ENCODE assay signal across 13 cellular contexts in genomic region chr6:150857906-150858365, GRCh38. TPM values are rescaled to one million over a fixed set of nuclear protein-coding genes. Genes with fewer than 3 reads are reported as not detected.
DNase-seq lines count a peak whose midpoint lies in the region; ATAC-seq and TF ChIP-seq lines count a peak whose summit lies in the region.
"Had no signal": no experiment of that assay in that cellular context is flagged by ENCODE, and none has a peak within 500 bp of the region (broad histone marks: within the 10 kb centered on the region; RNA-seq: fewer than 3 reads in every experiment).

No MANE protein-coding gene starts in this region.

- H3K9me3 ChIP-seq in HCT116 (ENCODE audit: control insufficient read depth in 1 of 2, insufficient read depth in 1 of 2, low read depth in 1 of 2, low read length in 2 of 2) (no peaks in the 10 kb centered on the region), adrenal gland (replicated peaks in 1 of 3) (no peaks in the 10 kb centered on the region), gastroesophageal sphincter (no peaks in the 10 kb centered on the region)
- H3K9me3 ChIP-seq: suprapubic skin had no signal

- peak overlapping the region; percentile 54 for H3K4me2 ChIP-seq in HCT116 (ENCODE audit: low read length)

- ATAC-seq in HCT116 = peak; percentile 23; the same call in 1 of the 2 replicates
- no peak for ATAC-seq in gastroesophageal sphincter
- ATAC-seq in HG02938 (IDR thresholded peaks at IDR 0.05; ENCODE audit: unreplicated experiment) = no peak
- ATAC-seq: T-cell had no signal

- TF ChIP-seq CTCF in HCT116 (IDR thresholded peaks at IDR 0.05 in 2 of 3, conservative IDR thresholded peaks at IDR 0.05 in 1 of 3; ENCODE audit: borderline replicate concordance in 1 of 3, insufficient read depth in 1 of 3, low read depth in 2 of 3, low read length in 2 of 3) (no peak), adrenal gland (IDR thresholded peaks at IDR 0.05) (no peak), gastroesophageal sphincter (IDR thresholded peaks at IDR 0.05) (no peak)

- no peak for TF ChIP-seq RAD21 in HCT116 (IDR thresholded peaks at IDR 0.05; ENCODE audit: low read depth)

- H3K4me3 ChIP-seq in HCT116 (replicated peaks in 1 of 2; ENCODE audit: low read depth in 1 of 2, low read length in 2 of 2) (peak overlapping the region; percentile 1 to 16; a peak in 2 of 4 replicates), adrenal gland (peak overlapping the region in 1 of 4 donors; percentile 0), gastroesophageal sphincter (no peak overlapping the region), skin epidermis (no peak overlapping the region)
- H3K4me3 ChIP-seq: suprapubic skin had no signal

- peak overlapping the region; percentile 6 for H2AFZ ChIP-seq in HCT116 (ENCODE audit: low read depth, low read length, poor library complexity, severe bottlenecking)

- intact Hi-C loops in HCT116 (cut with micrococcal nuclease) = no loop called here
- intact Hi-C loops in adrenal gland (cut with DNase I) = no loop called here

- no peaks in the 10 kb centered on the region for H3K9me2 ChIP-seq in HCT116 (ENCODE audit: insufficient read depth)

- H3K36me3 ChIP-seq in HCT116 (ENCODE audit: control insufficient read depth in 1 of 2, insufficient read depth in 2 of 2, low read length in 2 of 2) (no peaks in the 10 kb centered on the region), adrenal gland (replicated peaks in 1 of 2) (no peaks in the 10 kb centered on the region), gastroesophageal sphincter (no peaks in the 10 kb centered on the region)
- H3K36me3 ChIP-seq: suprapubic skin had no signal

- H4K20me1 ChIP-seq in HCT116 (ENCODE audit: insufficient read depth) = no peaks in the 10 kb centered on the region

- POLR2A ChIA-PET in HCT116 (lab: Charles Lee) = interaction anchor here (0.7 kb wide), 1 partner anchor 45 kb away, joined by 3 read pairs; no protein-coding TSS in a partner anchor

- H3K4me1 ChIP-seq in HCT116 (ENCODE audit: control insufficient read depth in 1 of 2, insufficient read depth in 2 of 2, low read length in 2 of 2) (peaks cover 24 to 41% of the 10 kb centered on the region in 2 experiments), adrenal gland (replicated peaks in 1 of 2) (peaks cover 18 to 19% of the 10 kb centered on the region in 2 donors), gastroesophageal sphincter (peaks cover 9 to 22% (median 11%) of the 10 kb centered on the region in 3 donors)

- RAD21 ChIA-PET in HCT116 (lab: Charles Lee; ENCODE audit: low non-redundant PET in 1 of 2, low total read pairs in 2 of 2, uncharacterized antibody in 2 of 2, unreplicated experiment in 2 of 2) = no interaction called here

- no peak for TF ChIP-seq EP300 in gastroesophageal sphincter (IDR thresholded peaks at IDR 0.05)

- DNase-seq in HCT116 (ENCODE audit: low read depth, low spot score) (no peak), adrenal gland (no peak), NCI-H510A (lab: John Stamatoyannopoulos, UW) (no peak), mesenteric fat pad (ENCODE audit: low spot score) (no peak), NCI-H1048 (lab: John Stamatoyannopoulos, UW) (no peak)
- DNase-seq: activated CD4-positive, alpha-beta T cell treated with anti-CD3 and anti-CD28 coated beads, Interleukin-2, amount 50 U/mL, for 4 hours; NCI-H1092 treated with DMSO at 0.1 percent for 48 hours; NCI-H774; T-cell had no signal

- 49 to 62% (median 58%) methylated on average over 4 of the region's 4 CpGs for WGBS in adrenal gland, 4 donors
- 15 to 40% methylated on average over 3 of the region's 4 CpGs for WGBS in gastroesophageal sphincter (ENCODE audit: low coverage in 1 of 2), 2 donors

- TSS peak; percentile 95 for BruUV-seq in HCT116 (replicated peaks; lab: Mats Ljungman, UMichigan)

- H3K79me2 ChIP-seq in HCT116 (ENCODE audit: insufficient read depth, low read length) = no peaks in the 10 kb centered on the region

- H3K27me3 ChIP-seq in HCT116 (ENCODE audit: insufficient read depth, low read length) (no peaks in the 10 kb centered on the region), adrenal gland (no peaks in the 10 kb centered on the region), gastroesophageal sphincter (no peaks in the 10 kb centered on the region)
- H3K27me3 ChIP-seq: suprapubic skin had no signal

- H3K9ac ChIP-seq in HCT116 (ENCODE audit: low read length) = peak overlapping the region; percentile 47

- CTCF ChIA-PET in HCT116 (lab: Charles Lee) = no interaction called here

- TF ChIP-seq POLR2A in HCT116 (IDR thresholded peaks at IDR 0.05; ENCODE audit: borderline replicate concordance, extremely low read depth, insufficient read depth, insufficient read length) = no peak
- no peak for TF ChIP-seq POLR2A in adrenal gland (IDR thresholded peaks at IDR 0.05)
- TF ChIP-seq POLR2A in gastroesophageal sphincter (IDR thresholded peaks at IDR 0.05) = no peak

- peak overlapping the region; percentile 90 for H3K27ac ChIP-seq in HCT116 (ENCODE audit: low read depth, low read length)
- peak overlapping the region; percentile 75 to 88 (median 87) for H3K27ac ChIP-seq in adrenal gland
- H3K27ac ChIP-seq in gastroesophageal sphincter = peak overlapping the region; percentile 35 to 71 (median 60)
- peak overlapping the region in 18 of 21 experiments; percentile 18 to 87 (median 75) for H3K27ac ChIP-seq in skin epidermis

TF ChIP-seq in HCT116, 20 proteins besides CTCF, POLR2A, EP300 and RAD21:
- peak; percentile 3; the same call in 1 of the 2 replicates for TF ChIP-seq SP1 (IDR thresholded peaks at IDR 0.05; ENCODE audit: low read depth)
- no peak for TF ChIP-seq ELF1 (IDR thresholded peaks at IDR 0.05; ENCODE audit: borderline replicate concordance, low read depth)
- TF ChIP-seq CEBPB (IDR thresholded peaks at IDR 0.05; ENCODE audit: low read depth) = no peak
- no peak for TF ChIP-seq ATF3 (IDR thresholded peaks at IDR 0.05)
- no peak for TF ChIP-seq SIN3A (IDR thresholded peaks at IDR 0.05; ENCODE audit: low read depth)

RNA-seq across cellular contexts. Expression of gene MTHFD1L, which starts 7.6 kb away (rescaled TPM):
- total RNA-seq in HCT116 (2021; ENCODE audit: unreplicated experiment) = 127 TPM
- 86.6 and 93.8 TPM in 2 replicates for polyA plus RNA-seq in HCT116 (2012)
- total RNA-seq in adrenal gland = 10 to 100 TPM; 12.5 to 28.8 (median 20.5) TPM
- polyA plus RNA-seq in adrenal gland = 10 to 100 TPM in 1 of 3 donors, 1 to 10 TPM in 2; 8.5 to 16.8 (median 9.8) TPM
- 10 to 100 TPM in 1 of 4 donors, 1 to 10 TPM in 3; 1.2 to 10.8 (median 4.0) TPM for total RNA-seq in gastroesophageal sphincter
- 30.2 TPM for total RNA-seq in mesenteric fat pad

Comparison
In these comparisons a context has a peak if more than half of its experiments do, and no peak if none do; other contexts are left out.
1. H3K4me3 ChIP-seq: peak in HCT116 (2 of 2); none in gastroesophageal sphincter (0 of 2) and skin epidermis (0 of 7).
2. Peak in every context shown above with its lines, with median percentiles within 50 percentile points of each other: H3K27ac ChIP-seq.